1 cellular context compared by ENCODE assay signal in the genomic region with DNA sequence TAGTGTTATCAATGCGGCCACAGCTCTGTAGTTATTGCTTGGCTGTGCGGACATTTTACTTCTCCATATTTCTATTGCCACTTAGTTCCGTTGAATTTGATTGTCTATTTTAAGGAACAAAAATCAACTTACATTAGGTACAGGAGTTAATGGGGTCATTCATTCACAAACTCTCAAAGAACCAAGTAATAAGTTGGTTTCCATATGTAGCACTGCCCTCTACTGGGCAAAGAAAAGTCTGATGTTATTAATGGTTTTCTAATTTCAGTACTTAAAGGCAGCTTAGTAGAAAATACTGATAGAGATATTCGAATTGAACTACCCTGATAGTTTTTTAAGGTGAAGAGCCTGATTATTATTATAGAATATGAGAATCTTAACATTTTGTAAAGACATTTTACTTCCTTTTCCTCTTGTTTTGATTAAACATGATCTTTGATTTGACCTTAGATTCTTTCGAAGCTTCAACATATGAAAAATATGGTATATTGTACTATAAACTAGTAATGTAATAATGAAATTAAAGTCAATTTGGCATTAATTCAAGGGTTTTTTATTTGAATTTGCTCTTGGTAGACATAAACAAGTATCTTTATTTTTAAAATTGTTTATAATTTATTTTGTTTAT.
TF ChIP-seq lines count a peak whose summit lies in the region.

No MANE protein-coding gene starts in this region.

TF ChIP-seq in SK-N-SH, 30 proteins besides CTCF, POLR2A, EP300 and RAD21 (continued from another document):
- TF ChIP-seq, protein P1, sequence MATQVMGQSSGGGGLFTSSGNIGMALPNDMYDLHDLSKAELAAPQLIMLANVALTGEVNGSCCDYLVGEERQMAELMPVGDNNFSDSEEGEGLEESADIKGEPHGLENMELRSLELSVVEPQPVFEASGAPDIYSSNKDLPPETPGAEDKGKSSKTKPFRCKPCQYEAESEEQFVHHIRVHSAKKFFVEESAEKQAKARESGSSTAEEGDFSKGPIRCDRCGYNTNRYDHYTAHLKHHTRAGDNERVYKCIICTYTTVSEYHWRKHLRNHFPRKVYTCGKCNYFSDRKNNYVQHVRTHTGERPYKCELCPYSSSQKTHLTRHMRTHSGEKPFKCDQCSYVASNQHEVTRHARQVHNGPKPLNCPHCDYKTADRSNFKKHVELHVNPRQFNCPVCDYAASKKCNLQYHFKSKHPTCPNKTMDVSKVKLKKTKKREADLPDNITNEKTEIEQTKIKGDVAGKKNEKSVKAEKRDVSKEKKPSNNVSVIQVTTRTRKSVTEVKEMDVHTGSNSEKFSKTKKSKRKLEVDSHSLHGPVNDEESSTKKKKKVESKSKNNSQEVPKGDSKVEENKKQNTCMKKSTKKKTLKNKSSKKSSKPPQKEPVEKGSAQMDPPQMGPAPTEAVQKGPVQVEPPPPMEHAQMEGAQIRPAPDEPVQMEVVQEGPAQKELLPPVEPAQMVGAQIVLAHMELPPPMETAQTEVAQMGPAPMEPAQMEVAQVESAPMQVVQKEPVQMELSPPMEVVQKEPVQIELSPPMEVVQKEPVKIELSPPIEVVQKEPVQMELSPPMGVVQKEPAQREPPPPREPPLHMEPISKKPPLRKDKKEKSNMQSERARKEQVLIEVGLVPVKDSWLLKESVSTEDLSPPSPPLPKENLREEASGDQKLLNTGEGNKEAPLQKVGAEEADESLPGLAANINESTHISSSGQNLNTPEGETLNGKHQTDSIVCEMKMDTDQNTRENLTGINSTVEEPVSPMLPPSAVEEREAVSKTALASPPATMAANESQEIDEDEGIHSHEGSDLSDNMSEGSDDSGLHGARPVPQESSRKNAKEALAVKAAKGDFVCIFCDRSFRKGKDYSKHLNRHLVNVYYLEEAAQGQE (IDR thresholded peaks at IDR 0.05; ENCODE audit: low read depth, low read length), result no peak
- TF ChIP-seq GABPA (IDR thresholded peaks at IDR 0.05; ENCODE audit: low read depth), result no peak
- TF ChIP-seq, protein P2, sequence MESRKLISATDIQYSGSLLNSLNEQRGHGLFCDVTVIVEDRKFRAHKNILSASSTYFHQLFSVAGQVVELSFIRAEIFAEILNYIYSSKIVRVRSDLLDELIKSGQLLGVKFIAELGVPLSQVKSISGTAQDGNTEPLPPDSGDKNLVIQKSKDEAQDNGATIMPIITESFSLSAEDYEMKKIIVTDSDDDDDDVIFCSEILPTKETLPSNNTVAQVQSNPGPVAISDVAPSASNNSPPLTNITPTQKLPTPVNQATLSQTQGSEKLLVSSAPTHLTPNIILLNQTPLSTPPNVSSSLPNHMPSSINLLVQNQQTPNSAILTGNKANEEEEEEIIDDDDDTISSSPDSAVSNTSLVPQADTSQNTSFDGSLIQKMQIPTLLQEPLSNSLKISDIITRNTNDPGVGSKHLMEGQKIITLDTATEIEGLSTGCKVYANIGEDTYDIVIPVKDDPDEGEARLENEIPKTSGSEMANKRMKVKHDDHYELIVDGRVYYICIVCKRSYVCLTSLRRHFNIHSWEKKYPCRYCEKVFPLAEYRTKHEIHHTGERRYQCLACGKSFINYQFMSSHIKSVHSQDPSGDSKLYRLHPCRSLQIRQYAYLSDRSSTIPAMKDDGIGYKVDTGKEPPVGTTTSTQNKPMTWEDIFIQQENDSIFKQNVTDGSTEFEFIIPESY (IDR thresholded peaks at IDR 0.05; ENCODE audit: borderline replicate concordance, low read depth), result no peak
TF ChIP-seq in SK-N-SH: peak in this region for 0.
